ENCODE assay signal across 2 cellular contexts in genomic region chr11:59201376-59201775, GRCh38.
TF ChIP-seq lines count a peak whose summit lies in the region.

No MANE protein-coding gene starts in this region.

TF ChIP-seq in GM23338, 12 proteins besides CTCF, POLR2A, EP300 and RAD21 (continued from another document):
- TF ChIP-seq ZNF462 (CRISPR knock-in tag; IDR thresholded peaks at IDR 0.05) (no peak), EZH2phosphoT487 (IDR thresholded peaks at IDR 0.05; ENCODE audit: unreplicated experiment) (no peak), REST (IDR thresholded peaks at IDR 0.05; ENCODE audit: unreplicated experiment) (no peak), NANOG (IDR thresholded peaks at IDR 0.05; ENCODE audit: borderline replicate concordance) (no peak), ZNF114 (CRISPR knock-in tag; IDR thresholded peaks at IDR 0.05) (no peak), STAT1 (IDR thresholded peaks at IDR 0.05; ENCODE audit: unreplicated experiment) (no peak)

TF ChIP-seq in WTC11, 78 proteins besides CTCF, POLR2A, EP300 and RAD21 (continued from another document):
- TF ChIP-seq, protein P1, sequence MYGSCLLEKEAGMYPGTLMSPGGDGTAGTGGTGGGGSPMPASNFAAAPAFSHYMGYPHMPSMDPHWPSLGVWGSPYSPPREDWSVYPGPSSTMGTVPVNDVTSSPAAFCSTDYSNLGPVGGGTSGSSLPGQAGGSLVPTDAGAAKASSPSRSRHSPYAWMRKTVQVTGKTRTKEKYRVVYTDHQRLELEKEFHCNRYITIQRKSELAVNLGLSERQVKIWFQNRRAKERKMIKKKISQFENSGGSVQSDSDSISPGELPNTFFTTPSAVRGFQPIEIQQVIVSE (CRISPR knock-in tag; IDR thresholded peaks at IDR 0.05; ENCODE audit: borderline replicate concordance), result no peak
- no peak for TF ChIP-seq GTF2I (CRISPR knock-in tag; conservative IDR thresholded peaks at IDR 0.05)
- TF ChIP-seq PRDM15 (CRISPR knock-in tag; IDR thresholded peaks at IDR 0.05), result no peak
- TF ChIP-seq ELF4 (CRISPR knock-in tag; IDR thresholded peaks at IDR 0.05; ENCODE audit: low read depth), result no peak
- no peak for TF ChIP-seq FOXJ3 (CRISPR knock-in tag; IDR thresholded peaks at IDR 0.05; ENCODE audit: borderline replicate concordance)
- TF ChIP-seq SOX15 (CRISPR knock-in tag; IDR thresholded peaks at IDR 0.05), result no peak
- no peak for TF ChIP-seq USF1 (CRISPR knock-in tag; IDR thresholded peaks at IDR 0.05)
- no peak for TF ChIP-seq IRF2 (CRISPR knock-in tag; IDR thresholded peaks at IDR 0.05; ENCODE audit: borderline replicate concordance, low read depth)
- TF ChIP-seq SMAD3 (CRISPR knock-in tag; IDR thresholded peaks at IDR 0.05; ENCODE audit: borderline replicate concordance), result no peak
- no peak for TF ChIP-seq ATF2 (CRISPR knock-in tag; IDR thresholded peaks at IDR 0.05; ENCODE audit: borderline replicate concordance, low read depth)
- no peak for TF ChIP-seq TEAD1 (CRISPR knock-in tag; IDR thresholded peaks at IDR 0.05)
- TF ChIP-seq, protein P2, sequence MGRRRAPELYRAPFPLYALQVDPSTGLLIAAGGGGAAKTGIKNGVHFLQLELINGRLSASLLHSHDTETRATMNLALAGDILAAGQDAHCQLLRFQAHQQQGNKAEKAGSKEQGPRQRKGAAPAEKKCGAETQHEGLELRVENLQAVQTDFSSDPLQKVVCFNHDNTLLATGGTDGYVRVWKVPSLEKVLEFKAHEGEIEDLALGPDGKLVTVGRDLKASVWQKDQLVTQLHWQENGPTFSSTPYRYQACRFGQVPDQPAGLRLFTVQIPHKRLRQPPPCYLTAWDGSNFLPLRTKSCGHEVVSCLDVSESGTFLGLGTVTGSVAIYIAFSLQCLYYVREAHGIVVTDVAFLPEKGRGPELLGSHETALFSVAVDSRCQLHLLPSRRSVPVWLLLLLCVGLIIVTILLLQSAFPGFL (CRISPR knock-in tag; IDR thresholded peaks at IDR 0.05; ENCODE audit: borderline replicate concordance), result no peak
